Comparison of ENCODE assay signal across 16 cellular contexts in the genomic region with DNA sequence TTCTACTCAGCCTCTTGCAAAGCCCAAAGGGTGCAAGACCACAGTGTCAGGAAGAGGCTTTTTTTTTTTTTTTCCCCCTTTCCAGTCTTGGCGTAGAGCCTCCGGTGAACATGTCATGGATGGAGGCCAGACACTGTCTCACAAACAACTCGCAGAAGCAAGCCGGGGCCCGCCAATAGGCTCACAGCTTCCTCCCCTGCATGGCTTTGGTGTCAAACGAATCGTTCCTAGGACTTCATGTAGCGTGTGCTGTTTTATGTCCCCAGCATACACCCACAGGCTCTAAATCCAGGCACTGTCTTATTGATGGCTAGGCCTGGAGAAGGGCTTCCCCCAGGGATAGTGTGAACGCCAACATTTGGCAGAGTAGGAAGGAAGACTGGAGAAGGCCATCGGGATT.
DNase-seq lines count a peak whose midpoint lies in the region; ATAC-seq and TF ChIP-seq lines count a peak whose summit lies in the region.
"Had no signal": no experiment of that assay in that cellular context is flagged by ENCODE, and none has a peak within 500 bp of the region (broad histone marks: within the 10 kb centered on the region; RNA-seq: fewer than 3 reads in every experiment).

No MANE protein-coding gene starts in this region.

- H3K9me3 ChIP-seq in esophagus squamous epithelium (no peaks in the 10 kb centered on the region), stomach smooth muscle (ENCODE audit: control insufficient read depth in 2 of 2, low read length in 2 of 2) (no peaks in the 10 kb centered on the region)
- no peaks in the 10 kb centered on the region for H3K9me3 ChIP-seq in CD4-positive, alpha-beta memory T cell (ENCODE audit: control insufficient read depth in 1 of 2, low read length in 2 of 2)
- H3K9me3 ChIP-seq: ascending aorta had no signal

- peak overlapping the region in 3 of 4 donors; percentile 43 to 76 (median 73) for H3K27ac ChIP-seq in esophagus squamous epithelium
- peak overlapping the region; percentile 55 for H3K27ac ChIP-seq in stomach smooth muscle (ENCODE audit: low read length)
- H3K27ac ChIP-seq in CD4-positive, alpha-beta memory T cell (ENCODE audit: low read depth, low read length), result no peak overlapping the region
- H3K27ac ChIP-seq: ascending aorta had no signal

- peak overlapping the region in 1 of 4 donors; percentile 21 for H3K4me3 ChIP-seq in esophagus squamous epithelium
- peak overlapping the region; percentile 35 to 40 for H3K4me3 ChIP-seq in stomach smooth muscle (ENCODE audit: low read length in 2 of 2)
- no peak overlapping the region for H3K4me3 ChIP-seq in CD4-positive, alpha-beta memory T cell (ENCODE audit: low read length in 2 of 2)
- H3K4me3 ChIP-seq: ascending aorta had no signal

- CTCF ChIA-PET in CD4-positive, alpha-beta memory T cell (lab: Charles Lee; ENCODE audit: partially characterized antibody), result interaction anchor here (0.9 kb wide), 1 partner anchor 41 kb away, joined by 3 read pairs; no protein-coding TSS in a partner anchor

- no peak for ATAC-seq in left colon
- no peak for ATAC-seq in HG03139 (IDR thresholded peaks at IDR 0.05; ENCODE audit: unreplicated experiment)
- ATAC-seq: activated CD8-positive, alpha-beta T cell treated with anti-CD3 and anti-CD28 coated beads, Interleukin-2, amount 10 ng/mL, durations not matched to agents 7 days and 5 days had no signal

- H3K9ac ChIP-seq in stomach smooth muscle (ENCODE audit: low read length in 2 of 2), result peak overlapping the region in 1 of 2 donors; percentile 4

- H3K36me3 ChIP-seq in esophagus squamous epithelium, result no peaks in the 10 kb centered on the region
- H3K36me3 ChIP-seq in stomach smooth muscle (ENCODE audit: control insufficient read depth in 2 of 2, insufficient read depth in 2 of 2, low read length in 2 of 2), result no peaks in the 10 kb centered on the region
- H3K36me3 ChIP-seq in CD4-positive, alpha-beta memory T cell (ENCODE audit: insufficient read depth, low read length), result no peaks in the 10 kb centered on the region
- H3K36me3 ChIP-seq: ascending aorta had no signal

- DNase-seq in NCI-H1694 treated with DMSO at 0.1 percent for 48 hours (lab: John Stamatoyannopoulos, UW) (peak; percentile 72), esophagus squamous epithelium (lab: John Stamatoyannopoulos, UW) (no peak), left colon (peak; percentile 27 to 49), NCI-H446 (lab: John Stamatoyannopoulos, UW) (no peak), ureter (ENCODE audit: low spot score) (no peak)
- DNase-seq in CD4-positive, alpha-beta memory T cell, result no peak
- DNase-seq: activated CD8-positive, alpha-beta T cell treated with anti-CD3 and anti-CD28 coated beads, Interleukin-2, amount 10 ng/mL, durations not matched to agents 7 days and 5 days; IMR-90; NCI-H1092; NCI-H345; stimulated activated naive CD4-positive, alpha-beta T cell treated with Interleukin-2 at 50 U/mL for 16 hours had no signal

- H3K4me1 ChIP-seq in esophagus squamous epithelium, result peaks cover 12 to 59% (median 20%) of the 10 kb centered on the region in 3 donors
- H3K4me1 ChIP-seq in stomach smooth muscle (ENCODE audit: control insufficient read depth, insufficient read depth, low read length), result peaks cover 22% of the 10 kb centered on the region
- no peaks in the 10 kb centered on the region for H3K4me1 ChIP-seq in CD4-positive, alpha-beta memory T cell (ENCODE audit: insufficient read depth, low read length)

- H3K27ac Mint-ChIP-seq in CD4-positive, alpha-beta memory T cell, result no peak overlapping the region
- H3K27ac Mint-ChIP-seq: activated CD8-positive, alpha-beta T cell treated with anti-CD3 and anti-CD28 coated beads, Interleukin-2, amount 10 ng/mL, durations not matched to agents 7 days and 5 days; activated T-helper 2 cell treated with anti-CD3 and anti-CD28 coated beads, Interferon-gamma antibody, Interleukin-2, Interleukin-4, amounts not matched to agents 10 μg/mL and 5 μg/mL and 100 μg/mL, durations not matched to agents 14 hours and 24 hours and 36 hours had no signal

- no peaks in the 10 kb centered on the region for H3K36me3 Mint-ChIP-seq in CD4-positive, alpha-beta memory T cell

- TF ChIP-seq POLR2A in esophagus squamous epithelium (IDR thresholded peaks at IDR 0.05), result no peak

- H3K4me3 Mint-ChIP-seq in CD4-positive, alpha-beta memory T cell, result no peak overlapping the region
- H3K4me3 Mint-ChIP-seq: activated CD8-positive, alpha-beta T cell treated with anti-CD3 and anti-CD28 coated beads, Interleukin-2, amount 10 ng/mL, durations not matched to agents 7 days and 5 days; neural crest cell had no signal

- POLR2A ChIA-PET in CD4-positive, alpha-beta memory T cell (lab: Charles Lee; ENCODE audit: partially characterized antibody), result no interaction called here

- 4 to 36% methylated on average over 8 to 9 of the region's 10 CpGs for WGBS in esophagus squamous epithelium, 2 donors

- H3K4me1 Mint-ChIP-seq in CD4-positive, alpha-beta memory T cell, result no peaks in the 10 kb centered on the region

- no peak for TF ChIP-seq CTCF in esophagus squamous epithelium (IDR thresholded peaks at IDR 0.05)

- H3K27me3 ChIP-seq in esophagus squamous epithelium (no peaks in the 10 kb centered on the region), stomach smooth muscle (ENCODE audit: control insufficient read depth in 1 of 2, insufficient read depth in 2 of 2, low read length in 2 of 2) (no peaks in the 10 kb centered on the region)
- H3K27me3 ChIP-seq in CD4-positive, alpha-beta memory T cell (ENCODE audit: insufficient read depth, low read length), result no peaks in the 10 kb centered on the region
- H3K27me3 ChIP-seq: ascending aorta had no signal

- peaks cover 4 to 5% of the 10 kb centered on the region in 2 donors for H3K27me3 Mint-ChIP-seq in CD4-positive, alpha-beta memory T cell

- intact Hi-C loops in esophagus squamous epithelium (cut with DNase I) (no loop called here), left colon (cut with DNase I, micrococcal nuclease) (no loop called here)
- intact Hi-C loops in CD4-positive, alpha-beta memory T cell (cut with micrococcal nuclease), result no loop called here

- peaks cover 0 to 3% (median 0%) of the 10 kb centered on the region in 8 donors for H3K9me3 Mint-ChIP-seq in CD4-positive, alpha-beta memory T cell
- H3K9me3 Mint-ChIP-seq: activated T-helper 2 cell treated with anti-CD3 and anti-CD28 coated beads, Interferon-gamma antibody, Interleukin-2, Interleukin-4, amounts not matched to agents 10 μg/mL and 5 μg/mL and 100 μg/mL, durations not matched to agents 14 hours and 24 hours and 36 hours had no signal

Comparison
In these comparisons a context has a peak if more than half of its experiments do, and no peak if none do; other contexts are left out.
1. DNase-seq: peak in NCI-H1694 treated with DMSO at 0.1 percent for 48 hours (single experiment) and left colon (2 of 2); none in esophagus squamous epithelium (single experiment), NCI-H446 (0 of 2), ureter (single experiment) and CD4-positive, alpha-beta memory T cell (0 of 5).
2. H3K4me3 ChIP-seq: peak in stomach smooth muscle (2 of 2); none in CD4-positive, alpha-beta memory T cell (0 of 2).